In the genomic region with DNA sequence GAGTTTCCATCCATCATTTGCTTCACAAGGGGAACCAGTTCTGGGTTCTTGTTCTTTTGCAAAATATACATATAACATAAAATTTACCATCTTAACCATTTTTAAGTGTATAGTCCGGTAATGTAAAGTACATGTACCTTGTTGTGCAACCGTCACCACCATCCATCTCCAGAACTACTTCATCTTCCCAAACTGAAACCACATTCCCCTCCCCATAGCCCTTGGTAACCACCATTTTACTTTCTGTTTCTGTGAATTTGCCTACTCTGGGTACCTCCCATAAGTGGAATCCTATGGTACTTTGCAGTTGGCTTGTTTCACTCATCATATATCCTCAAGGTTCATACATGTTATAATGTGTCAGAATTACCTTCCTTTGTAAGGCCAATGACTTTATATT, we compare ENCODE assay signal across 19 cellular contexts.
DNase-seq lines count a peak whose midpoint lies in the region; ATAC-seq and TF ChIP-seq lines count a peak whose summit lies in the region.
"Had no signal": no experiment of that assay in that cellular context is flagged by ENCODE, and none has a peak within 500 bp of the region (broad histone marks: within the 10 kb centered on the region; RNA-seq: fewer than 3 reads in every experiment).

No MANE protein-coding gene starts in this region.

- no peak for TF ChIP-seq CTCF in NB4 (IDR thresholded peaks at IDR 0.05; ENCODE audit: low read depth, low read length)
- no peak for TF ChIP-seq CTCF in type B pancreatic cell (conservative IDR thresholded peaks at IDR 0.05)

- no peak for ATAC-seq in HG03139 (IDR thresholded peaks at IDR 0.05; ENCODE audit: unreplicated experiment)

- H3K4me3 Mint-ChIP-seq in type B pancreatic cell, result peak overlapping the region; percentile 2

- H3K27ac Mint-ChIP-seq in type B pancreatic cell, result no peak overlapping the region
- H3K27ac Mint-ChIP-seq: CD4-positive, alpha-beta memory T cell had no signal

- TF ChIP-seq POLR2A in NB4 (IDR thresholded peaks at IDR 0.05; ENCODE audit: extremely low read depth, insufficient read length), result no peak

- in situ Hi-C loops in KBM-7 (cut with MboI; ENCODE audit: low pct_unique_long_range_greater_than_20kb, low sequenced_read_pairs), result no loop called here

- H3K36me3 Mint-ChIP-seq in type B pancreatic cell, result no peaks in the 10 kb centered on the region
- H3K36me3 Mint-ChIP-seq: CD4-positive, alpha-beta memory T cell had no signal

- no peak overlapping the region for H3K4me3 ChIP-seq in NB4 (ENCODE audit: low read depth, low read length)
- H3K4me3 ChIP-seq: BLaER1, GM23248, HAP-1 had no signal

- DNase-seq in KBM-7, result peak; percentile 7
- peak; percentile 71 for DNase-seq in NB4 (ENCODE audit: low read depth)
- DNase-seq in OCI-M1 (lab: John Stamatoyannopoulos, UW), result peak; percentile 79
- no peak for DNase-seq in type B pancreatic cell (ENCODE audit: extremely low spot score, unreplicated experiment)
- DNase-seq in NCI-H1092 treated with DMSO at 0.1 percent for 48 hours (lab: John Stamatoyannopoulos, UW), result no peak
- no peak for DNase-seq in NCI-H2171 (lab: John Stamatoyannopoulos, UW)
- DNase-seq: CD4-positive, alpha-beta memory T cell; GM23248; NCI-H1105; NCI-H146; NCI-H2029 treated with DMSO at 0.1 percent for 48 hours; NCI-H2171 treated with DMSO at 0.1 percent for 48 hours; NCI-H524 treated with DMSO at 0.1 percent for 48 hours; SHP77; SK-N-SH; T-helper 2 cell had no signal

- no peaks in the 10 kb centered on the region for H3K27me3 Mint-ChIP-seq in type B pancreatic cell

- peaks cover 8% of the 10 kb centered on the region for H3K9me3 Mint-ChIP-seq in type B pancreatic cell
- H3K9me3 Mint-ChIP-seq: CD4-positive, alpha-beta memory T cell had no signal

- peaks cover 30% of the 10 kb centered on the region for H3K4me1 Mint-ChIP-seq in type B pancreatic cell (ENCODE audit: unreplicated experiment)

Comparison
In these comparisons a context has a peak if more than half of its experiments do, and no peak if none do; other contexts are left out.
1. DNase-seq: peak in KBM-7 (single experiment), NB4 (single experiment) and OCI-M1 (single experiment); none in type B pancreatic cell (single experiment), NCI-H1092 treated with DMSO at 0.1 percent for 48 hours (single experiment) and NCI-H2171 (single experiment).